Comparison of ENCODE assay signal across 11 cellular contexts in the genomic region with DNA sequence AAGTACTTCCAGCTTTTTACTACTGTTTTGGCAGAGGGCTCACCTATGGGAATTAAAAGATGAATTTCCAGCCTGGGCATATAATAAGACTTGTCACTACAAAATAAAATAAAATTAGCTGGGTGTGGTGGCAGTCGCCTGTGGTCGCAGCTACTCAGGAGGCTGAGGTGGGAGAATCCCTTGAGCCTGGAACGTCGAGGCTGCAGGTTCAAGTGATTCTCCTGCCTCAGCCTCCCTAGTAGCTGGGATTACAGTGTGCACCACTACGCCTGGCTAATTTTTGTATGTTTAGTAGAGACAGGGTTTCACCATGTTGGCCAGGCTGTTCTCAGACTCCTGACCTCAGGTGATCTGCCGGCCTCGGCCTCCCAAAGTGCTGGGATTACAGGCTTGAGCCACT. TPM values are rescaled to one million over a fixed set of nuclear protein-coding genes. Genes with fewer than 3 reads are reported as not detected.
DNase-seq lines count a peak whose midpoint lies in the region; ATAC-seq and TF ChIP-seq lines count a peak whose summit lies in the region.
"Not testable (repeated sequence)": the region's sequence is repeated elsewhere in the genome, so short reads cannot be mapped to it uniquely, and the experiment has no call there.
"Had no signal": no experiment of that assay in that cellular context is flagged by ENCODE, and none has a peak within 500 bp of the region (broad histone marks: within the 10 kb centered on the region; RNA-seq: fewer than 3 reads in every experiment).

No MANE protein-coding gene starts in this region.

- dilution Hi-C loops in mammary epithelial cell (cut with HindIII; ENCODE audit: low sequenced_read_pairs): loop anchor here (25.0 kb wide), 1 partner anchor 179 kb away; the partner anchor contains the start of genes APOA2, FCER1G and NDUFS2

- H2AFZ ChIP-seq in Karpas-422 (ENCODE audit: low read length); mammary epithelial cell (ENCODE audit: low read depth, low read length): not testable (repeated sequence)

- H3K9me3 ChIP-seq in CD8-positive, alpha-beta T cell (ENCODE audit: low read length); Karpas-422 (ENCODE audit: low read length); mammary epithelial cell (replicated peaks; ENCODE audit: insufficient read depth, low read length); iPS-20b (ENCODE audit: insufficient read depth, low read depth, low read length): not testable (repeated sequence)

- not testable (repeated sequence) for BruUV-seq in mammary epithelial cell (replicated peaks; lab: Mats Ljungman, UMichigan)

- H3K9me2 ChIP-seq in Karpas-422 (replicated peaks; ENCODE audit: insufficient read depth, low read length): not testable (repeated sequence)

- H3K79me2 ChIP-seq in Karpas-422 (ENCODE audit: low read length); mammary epithelial cell (ENCODE audit: insufficient read depth, low read length): not testable (repeated sequence)

- H3K4me2 ChIP-seq in Karpas-422 (ENCODE audit: low read depth, low read length, poor library complexity, severe bottlenecking) (peak overlapping the region; percentile 94), mammary epithelial cell (ENCODE audit: insufficient read depth, low read depth, low read length) (peak overlapping the region; percentile 100)

- H3K4me1 Mint-ChIP-seq in CD8-positive, alpha-beta T cell (ENCODE audit: low read depth): peaks cover 24% of the 10 kb centered on the region
- H3K4me1 Mint-ChIP-seq in T-helper 2 cell treated with Interferon-gamma antibody and Interleukin-4, amounts not matched to agents 5 μg/mL and 100 μg/mL, for 36 hours (ENCODE audit: low read depth): peaks cover 37% of the 10 kb centered on the region
- peaks cover 51% of the 10 kb centered on the region for H3K4me1 Mint-ChIP-seq in activated T-helper 1 cell treated with anti-CD3 and anti-CD28 coated beads, Interleukin-12 subunit alpha, Interleukin-12 subunit beta, Interleukin-2, Interleukin-4 antibody, amounts not matched to agents 30 ng/mL and 10 ng/mL and 1 ng/mL, durations not matched to agents 14 hours and 24 hours and 36 hours (ENCODE audit: low read depth)
- H3K4me1 Mint-ChIP-seq in neural crest cell: peaks cover 15% of the 10 kb centered on the region
- peaks cover 45% of the 10 kb centered on the region for H3K4me1 Mint-ChIP-seq in stimulated activated naive CD8-positive, alpha-beta T cell treated with anti-CD3 and anti-CD28 coated beads, Interleukin-15, Interleukin-2, amounts not matched to agents 100 ng/mL and 50 ng/mL, for 24 hours (ENCODE audit: low read depth)

- not testable (repeated sequence) for H4K20me1 ChIP-seq in Karpas-422 (ENCODE audit: insufficient read depth, low read depth, low read length); mammary epithelial cell (ENCODE audit: insufficient read depth, low read length)

- ATAC-seq in CD8-positive, alpha-beta T cell: not testable (repeated sequence)

- not testable (repeated sequence) for H3K36me3 ChIP-seq in CD8-positive, alpha-beta T cell (ENCODE audit: insufficient read depth, low read length); Karpas-422 (ENCODE audit: insufficient read depth, low read length); mammary epithelial cell (ENCODE audit: insufficient read depth, low read length); iPS-20b (ENCODE audit: insufficient read depth, low read depth, low read length)

- H3K4me3 ChIP-seq in CD8-positive, alpha-beta T cell (ENCODE audit: low read depth, low read length); mammary epithelial cell (replicated peaks in 1 of 3; ENCODE audit: insufficient read depth in 1 of 3, low read depth in 2 of 3, low read length in 3 of 3): not testable (repeated sequence)
- H3K4me3 ChIP-seq in Karpas-422 (ENCODE audit: low read length): peak overlapping the region; percentile 92; the same call in 1 of the 2 replicates
- H3K4me3 ChIP-seq in iPS-20b (ENCODE audit: low read length): peak overlapping the region; percentile 84

- peak overlapping the region; percentile 92 for H3K4me3 Mint-ChIP-seq in CD8-positive, alpha-beta T cell
- H3K4me3 Mint-ChIP-seq in T-helper 2 cell treated with Interferon-gamma antibody and Interleukin-4, amounts not matched to agents 5 μg/mL and 100 μg/mL, for 36 hours: peak overlapping the region; percentile 92
- H3K4me3 Mint-ChIP-seq in activated T-helper 1 cell treated with anti-CD3 and anti-CD28 coated beads, Interleukin-12 subunit alpha, Interleukin-12 subunit beta, Interleukin-2, Interleukin-4 antibody, amounts not matched to agents 30 ng/mL and 10 ng/mL and 1 ng/mL, durations not matched to agents 14 hours and 24 hours and 36 hours: peak overlapping the region; percentile 87
- H3K4me3 Mint-ChIP-seq in neural crest cell: peak overlapping the region; percentile 92
- H3K4me3 Mint-ChIP-seq in stimulated activated naive CD8-positive, alpha-beta T cell treated with anti-CD3 and anti-CD28 coated beads, Interleukin-15, Interleukin-2, amounts not matched to agents 100 ng/mL and 50 ng/mL, for 24 hours: peak overlapping the region; percentile 84

- peak overlapping the region; percentile 90 for H3K9ac ChIP-seq in Karpas-422 (ENCODE audit: low read length)
- H3K9ac ChIP-seq in mammary epithelial cell (ENCODE audit: insufficient read depth, low read length); iPS-20b (ENCODE audit: low read depth, low read length): not testable (repeated sequence)

- TF ChIP-seq CTCF in CD8-positive, alpha-beta T cell (IDR thresholded peaks at IDR 0.05); mammary epithelial cell (conservative IDR thresholded peaks at IDR 0.05 in 1 of 2, IDR thresholded peaks at IDR 0.05 in 1 of 2; ENCODE audit: extremely low read depth in 1 of 2, insufficient read depth in 1 of 2, low read depth in 1 of 2, low read length in 2 of 2); neural crest cell (conservative IDR thresholded peaks at IDR 0.05): not testable (repeated sequence)

- not testable (repeated sequence) for DNase-seq in CD8-positive, alpha-beta T cell; Karpas-422; T-helper 2 cell treated with Interferon-gamma antibody and Interleukin-4, amounts not matched to agents 5 μg/mL and 100 μg/mL, for 36 hours (ENCODE audit: low spot score); activated T-helper 1 cell treated with anti-CD3 and anti-CD28 coated beads, Interleukin-12 subunit alpha, Interleukin-12 subunit beta, Interleukin-2, Interleukin-4 antibody, amounts not matched to agents 30 ng/mL and 10 ng/mL and 1 ng/mL, durations not matched to agents 14 hours and 24 hours and 36 hours (ENCODE audit: low spot score); mammary epithelial cell; neural crest cell (ENCODE audit: low read depth, low spot score)

- intact Hi-C loops in CD8-positive, alpha-beta T cell (cut with DNase I, micrococcal nuclease): loop anchor here (10.0 kb wide), 2 partner anchors 374 to 1466 kb away; partner anchors contain the start of genes TAGLN2 (in 2 of the 2) and ATF6 (in 1 of the 2)
- intact Hi-C loops in activated T-helper 1 cell treated with anti-CD3 and anti-CD28 coated beads, Interleukin-12 subunit alpha, Interleukin-12 subunit beta, Interleukin-2, Interleukin-4 antibody, amounts not matched to agents 30 ng/mL and 10 ng/mL and 1 ng/mL, durations not matched to agents 14 hours and 24 hours and 36 hours (cut with micrococcal nuclease): loop anchor here (2.0 kb wide), 1 partner anchor 76 kb away; the partner anchor contains the start of gene SDHC
- intact Hi-C loops in mammary epithelial cell (cut with micrococcal nuclease): not testable (repeated sequence)

- not testable (repeated sequence) for H3K27ac ChIP-seq in CD8-positive, alpha-beta T cell (ENCODE audit: low read depth, low read length); Karpas-422 (ENCODE audit: low read length); mammary epithelial cell (ENCODE audit: insufficient read depth, low read depth, low read length); iPS-20b (ENCODE audit: low read length)

- POLR2A ChIA-PET in CD8-positive, alpha-beta T cell (lab: Charles Lee): interaction anchor here (2.7 kb wide), 1 partner anchor 9 kb away, joined by 11 read pairs; no protein-coding TSS in a partner anchor

- H3K27me3 Mint-ChIP-seq in CD8-positive, alpha-beta T cell (ENCODE audit: low read depth); T-helper 2 cell treated with Interferon-gamma antibody and Interleukin-4, amounts not matched to agents 5 μg/mL and 100 μg/mL, for 36 hours (ENCODE audit: low read depth); activated T-helper 1 cell treated with anti-CD3 and anti-CD28 coated beads, Interleukin-12 subunit alpha, Interleukin-12 subunit beta, Interleukin-2, Interleukin-4 antibody, amounts not matched to agents 30 ng/mL and 10 ng/mL and 1 ng/mL, durations not matched to agents 14 hours and 24 hours and 36 hours (ENCODE audit: insufficient read depth); neural crest cell (ENCODE audit: low read depth); stimulated activated naive CD8-positive, alpha-beta T cell treated with anti-CD3 and anti-CD28 coated beads, Interleukin-15, Interleukin-2, amounts not matched to agents 100 ng/mL and 50 ng/mL, for 24 hours: not testable (repeated sequence)

- H3K4me1 ChIP-seq in CD8-positive, alpha-beta T cell (ENCODE audit: insufficient read depth, low read length): peaks cover 19% of the 10 kb centered on the region
- H3K4me1 ChIP-seq in Karpas-422 (ENCODE audit: low read length): peaks cover 15% of the 10 kb centered on the region
- peaks cover 14% of the 10 kb centered on the region for H3K4me1 ChIP-seq in mammary epithelial cell (ENCODE audit: insufficient read depth, low read length)
- not testable (repeated sequence) for H3K4me1 ChIP-seq in iPS-20b (ENCODE audit: insufficient read depth, low read length)

- H3K27ac Mint-ChIP-seq in CD8-positive, alpha-beta T cell: peak overlapping the region; percentile 12
- peak overlapping the region; percentile 97 for H3K27ac Mint-ChIP-seq in T-helper 2 cell treated with Interferon-gamma antibody and Interleukin-4, amounts not matched to agents 5 μg/mL and 100 μg/mL, for 36 hours
- not testable (repeated sequence) for H3K27ac Mint-ChIP-seq in activated T-helper 1 cell treated with anti-CD3 and anti-CD28 coated beads, Interleukin-12 subunit alpha, Interleukin-12 subunit beta, Interleukin-2, Interleukin-4 antibody, amounts not matched to agents 30 ng/mL and 10 ng/mL and 1 ng/mL, durations not matched to agents 14 hours and 24 hours and 36 hours; neural crest cell (ENCODE audit: unreplicated experiment)
- H3K27ac Mint-ChIP-seq in stimulated activated naive CD8-positive, alpha-beta T cell treated with anti-CD3 and anti-CD28 coated beads, Interleukin-15, Interleukin-2, amounts not matched to agents 100 ng/mL and 50 ng/mL, for 24 hours: peak overlapping the region; percentile 95

- H3K9me3 Mint-ChIP-seq in CD8-positive, alpha-beta T cell; T-helper 2 cell treated with Interferon-gamma antibody and Interleukin-4, amounts not matched to agents 5 μg/mL and 100 μg/mL, for 36 hours; activated T-helper 1 cell treated with anti-CD3 and anti-CD28 coated beads, Interleukin-12 subunit alpha, Interleukin-12 subunit beta, Interleukin-2, Interleukin-4 antibody, amounts not matched to agents 30 ng/mL and 10 ng/mL and 1 ng/mL, durations not matched to agents 14 hours and 24 hours and 36 hours; neural crest cell; stimulated activated naive CD8-positive, alpha-beta T cell treated with anti-CD3 and anti-CD28 coated beads, Interleukin-15, Interleukin-2, amounts not matched to agents 100 ng/mL and 50 ng/mL, for 24 hours: not testable (repeated sequence)

- CTCF ChIA-PET in CD8-positive, alpha-beta T cell (lab: Charles Lee): interaction anchor here (1.2 to 1.4 kb wide), 2 partner anchors 9 to 49 kb away, joined by 3 to 5 read pairs; no protein-coding TSS in a partner anchor
- CTCF ChIA-PET in mammary epithelial cell (lab: Charles Lee; ENCODE audit: low non-redundant PET): not testable (repeated sequence)

- 97% methylated on average over 6 of the region's 7 CpGs for WGBS in mammary epithelial cell (ENCODE audit: low coverage, missing lambda C conversion rate)

- H3K36me3 Mint-ChIP-seq in CD8-positive, alpha-beta T cell; T-helper 2 cell treated with Interferon-gamma antibody and Interleukin-4, amounts not matched to agents 5 μg/mL and 100 μg/mL, for 36 hours (ENCODE audit: low read depth); activated T-helper 1 cell treated with anti-CD3 and anti-CD28 coated beads, Interleukin-12 subunit alpha, Interleukin-12 subunit beta, Interleukin-2, Interleukin-4 antibody, amounts not matched to agents 30 ng/mL and 10 ng/mL and 1 ng/mL, durations not matched to agents 14 hours and 24 hours and 36 hours (ENCODE audit: low read depth); neural crest cell (ENCODE audit: low read depth); stimulated activated naive CD8-positive, alpha-beta T cell treated with anti-CD3 and anti-CD28 coated beads, Interleukin-15, Interleukin-2, amounts not matched to agents 100 ng/mL and 50 ng/mL, for 24 hours (ENCODE audit: low read depth): not testable (repeated sequence)

- not testable (repeated sequence) for H3K27me3 ChIP-seq in CD8-positive, alpha-beta T cell (ENCODE audit: insufficient read depth, low read length); Karpas-422 (ENCODE audit: low read length); mammary epithelial cell (ENCODE audit: insufficient read depth, low read length); iPS-20b (ENCODE audit: insufficient read depth, low read length)

- in situ Hi-C loops in mammary epithelial cell (cut with MboI; ENCODE audit: low sequenced_read_pairs in 2 of 2): not testable (repeated sequence)

RNA-seq across cellular contexts. Expression of gene CFAP126, which starts 23.5 kb away (rescaled TPM):
- total RNA-seq in CD8-positive, alpha-beta T cell: not detected
- not detected in 2 replicates for total RNA-seq in Karpas-422 (2014; rRNA removed; shearing (Covaris generic); ENCODE audit: low replicate concordance)
- not detected in 2 replicates for total RNA-seq in activated T-helper 1 cell treated with anti-CD3 and anti-CD28 coated beads, Interleukin-12 subunit alpha, Interleukin-12 subunit beta, Interleukin-2, Interleukin-4 antibody, amounts not matched to agents 30 ng/mL and 10 ng/mL and 1 ng/mL, durations not matched to agents 14 hours and 24 hours and 36 hours
- total RNA-seq in mammary epithelial cell: not detected
- not detected for polyA plus RNA-seq in mammary epithelial cell
- not detected for polyA minus RNA-seq in mammary epithelial cell
- total RNA-seq in neural crest cell: not detected in 2 replicates
- total RNA-seq: mucosa of descending colon, NCI-H460, sigmoid colon had no signal
- polyA plus RNA-seq: sigmoid colon had no signal
